ENCODE assay signal across 12 cellular contexts in the genomic region with DNA sequence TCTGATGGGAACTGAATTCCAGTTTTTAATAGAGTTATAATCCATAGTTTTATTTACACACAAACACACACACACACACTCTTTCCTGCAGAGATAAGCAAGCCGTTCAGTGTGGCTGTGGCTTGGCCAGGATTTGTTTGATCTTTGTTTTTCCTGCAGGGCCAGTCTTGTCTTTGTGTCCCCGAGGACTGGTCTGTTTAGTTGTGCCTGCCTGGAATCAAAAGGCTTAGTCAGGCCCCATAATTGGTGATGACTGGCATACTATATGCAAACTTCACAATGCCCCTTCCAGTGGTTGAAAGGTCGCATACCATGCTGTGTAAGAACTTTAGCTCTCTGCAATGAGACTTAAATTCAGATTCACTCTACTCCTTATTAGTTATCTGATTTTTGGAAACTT. TPM values are rescaled to one million over a fixed set of nuclear protein-coding genes. Genes with fewer than 3 reads are reported as not detected.
DNase-seq lines count a peak whose midpoint lies in the region; ATAC-seq, FAIRE-seq and TF ChIP-seq lines count a peak whose summit lies in the region.
"Had no signal": no experiment of that assay in that cellular context is flagged by ENCODE, and none has a peak within 500 bp of the region (broad histone marks: within the 10 kb centered on the region; RNA-seq: fewer than 3 reads in every experiment).

No MANE protein-coding gene starts in this region.

- TF ChIP-seq CTCF in pancreas (IDR thresholded peaks at IDR 0.05) (no peak), esophagus muscularis mucosa (IDR thresholded peaks at IDR 0.05) (no peak)

- intact Hi-C loops in pancreas (cut with DNase I) (no loop called here), esophagus muscularis mucosa (cut with DNase I) (loop anchor here (10.0 kb wide), 1 partner anchor 412 kb away; a partner anchor contains a TSS)

- H3K36me3 ChIP-seq in pancreas, result no peaks in the 10 kb centered on the region
- no peaks in the 10 kb centered on the region for H3K36me3 ChIP-seq in esophagus muscularis mucosa

- WGBS in pancreas, 2 donors, result 19 to 21% methylated on average over 3 of the region's 3 CpGs
- 67% methylated on average over 3 of the region's 3 CpGs for WGBS in esophagus muscularis mucosa

- H3K9me3 ChIP-seq in pancreas (no peaks in the 10 kb centered on the region), esophagus muscularis mucosa (no peaks in the 10 kb centered on the region)

- H3K4me3 ChIP-seq in pancreas (peak overlapping the region in 1 of 4 donors; percentile 52), esophagus muscularis mucosa (no peak overlapping the region)
- H3K4me3 ChIP-seq: GM12878 had no signal

- DNase-seq in DMS53 treated with DMSO at 0.1 percent for 48 hours (lab: John Stamatoyannopoulos, UW; ENCODE audit: unreplicated experiment), result peak; percentile 88
- peak; percentile 69 to 80 for DNase-seq in NCI-H1930 (lab: John Stamatoyannopoulos, UW)
- peak in 3 of 6 donors; percentile 42 to 58 (median 55) for DNase-seq in pancreas
- no peak for DNase-seq in epidermal melanocyte (ENCODE audit: insufficient read length, low spot score)
- no peak for DNase-seq in esophagus muscularis mucosa (ENCODE audit: extremely low spot score)
- DNase-seq: amniotic stem cell, kidney had no signal

- H3K27me3 ChIP-seq in pancreas, result no peaks in the 10 kb centered on the region
- no peaks in the 10 kb centered on the region for H3K27me3 ChIP-seq in esophagus muscularis mucosa

- TF ChIP-seq POLR2A in esophagus muscularis mucosa (IDR thresholded peaks at IDR 0.05; ENCODE audit: low read depth), result no peak

- peak overlapping the region in 3 of 4 donors; percentile 93 to 99 (median 99) for H3K27ac ChIP-seq in pancreas
- no peak overlapping the region for H3K27ac ChIP-seq in esophagus muscularis mucosa (replicated peaks in 1 of 4)

- TF ChIP-seq EP300 in esophagus muscularis mucosa (IDR thresholded peaks at IDR 0.05), result no peak

- ATAC-seq in esophagus mucosa (peak; percentile 56), pancreas (peak in 3 of 4 donors; percentile 19 to 32 (median 26)), HG03139 (IDR thresholded peaks at IDR 0.05; ENCODE audit: unreplicated experiment) (no peak), GM19452 (IDR thresholded peaks at IDR 0.05; ENCODE audit: unreplicated experiment) (no peak)
- ATAC-seq: GM12878 had no signal

- FAIRE-seq in pancreas (lab: Jason Lieb, UNC), result no peak
- FAIRE-seq: GM12878, kidney had no signal

- H3K4me1 ChIP-seq in pancreas (peaks cover 9 to 12% (median 10%) of the 10 kb centered on the region in 3 donors), esophagus muscularis mucosa (peaks cover 4 to 26% (median 17%) of the 10 kb centered on the region in 4 donors)

RNA-seq across cellular contexts. Expression of a gene that starts 26.0 kb away (rescaled TPM):
- 28.5 TPM for total RNA-seq in esophagus mucosa
- 10 to 100 TPM; 12.5 to 28.5 (median 23.2) TPM for total RNA-seq in pancreas
- polyA plus RNA-seq in pancreas, result 10 to 100 TPM in 1 of 2 donors, 1 to 10 TPM in 1; 7.9 to 14.6 TPM
- total RNA-seq in esophagus muscularis mucosa, result 10 to 100 TPM; 18.2 to 25.7 (median 19.1) TPM

RNA-seq across cellular contexts. Expression of a gene that starts 26.2 kb away (rescaled TPM):
- 0.76 TPM for total RNA-seq in esophagus mucosa
- total RNA-seq in pancreas, result 1 to 10 TPM in 1 of 6 donors, under 1 TPM in 5; 0.28 to 1.0 (median 0.54) TPM
- polyA plus RNA-seq in pancreas, result under 1 TPM; 0.72 to 0.89 TPM
- 1 to 10 TPM in 2 of 4 donors, under 1 TPM in 2; 0.66 to 2.1 (median 1.1) TPM for total RNA-seq in esophagus muscularis mucosa

RNA-seq across cellular contexts. Expression of a gene that starts 36.7 kb away (rescaled TPM):
- not detected for total RNA-seq in esophagus mucosa
- under 1 TPM in 3 of 6 donors, not detected in 3; 0.12 to 0.19 (median 0.15) TPM for total RNA-seq in pancreas
- polyA plus RNA-seq in pancreas, result under 1 TPM; 0.21 to 0.30 TPM
- total RNA-seq in esophagus muscularis mucosa, result under 1 TPM in 1 of 4 donors, not detected in 3; 0.23 TPM
- total RNA-seq: GM12878, temporal lobe had no signal

Comparison
In these comparisons a context has a peak if more than half of its experiments do, and no peak if none do; other contexts are left out.
1. DNase-seq: peak in DMS53 treated with DMSO at 0.1 percent for 48 hours (single experiment) and NCI-H1930 (2 of 2); none in epidermal melanocyte (single experiment) and esophagus muscularis mucosa (single experiment).
2. ATAC-seq: peak in esophagus mucosa (single experiment) and pancreas (3 of 4); none in HG03139 (single experiment) and GM19452 (single experiment).
3. H3K27ac ChIP-seq: peak in pancreas (3 of 4); none in esophagus muscularis mucosa (0 of 4).